Comparison of ENCODE assay signal across 9 cellular contexts in the genomic region with DNA sequence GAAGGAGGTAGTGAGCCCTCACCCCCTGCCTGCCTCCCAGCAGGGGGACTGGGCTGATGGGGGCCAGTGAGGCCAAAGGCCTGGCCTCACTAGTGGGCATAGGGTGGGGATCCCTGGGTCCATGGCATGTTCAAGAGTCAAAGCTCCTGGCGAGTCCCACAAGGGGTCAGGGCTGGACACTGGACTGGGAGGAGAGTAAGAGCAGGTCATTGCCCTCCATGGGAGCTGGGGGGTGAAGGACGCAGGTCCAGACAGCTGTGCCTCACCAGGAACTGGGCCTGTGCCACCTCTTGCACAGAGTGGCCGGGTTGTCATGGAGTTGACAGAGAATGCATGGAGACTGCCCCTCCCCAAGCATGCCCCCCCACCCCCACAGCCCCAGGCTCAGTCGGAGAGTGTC. TPM values are rescaled to one million over a fixed set of nuclear protein-coding genes. Genes with fewer than 3 reads are reported as not detected.
DNase-seq lines count a peak whose midpoint lies in the region; ATAC-seq, FAIRE-seq and TF ChIP-seq lines count a peak whose summit lies in the region.
"Not testable (repeated sequence)": the region's sequence is repeated elsewhere in the genome, so short reads cannot be mapped to it uniquely, and the experiment has no call there.
"Had no signal": no experiment of that assay in that cellular context is flagged by ENCODE, and none has a peak within 500 bp of the region (broad histone marks: within the 10 kb centered on the region; RNA-seq: fewer than 3 reads in every experiment).

No MANE protein-coding gene starts in this region.

- not testable (repeated sequence) for H3K9me3 Mint-ChIP-seq in endodermal cell; stimulated activated effector memory CD8-positive, alpha-beta T cell treated with anti-CD3 and anti-CD28 coated beads, Interleukin-12 subunit alpha, Interleukin-12 subunit beta, amount 100 ng/mL, for 72 hours

- ATAC-seq in right lobe of liver: peak; percentile 57 to 71 (median 67)
- ATAC-seq in stimulated activated effector memory CD8-positive, alpha-beta T cell treated with anti-CD3 and anti-CD28 coated beads, Interleukin-12 subunit alpha, Interleukin-12 subunit beta, amount 100 ng/mL, for 72 hours: not testable (repeated sequence)

- not testable (repeated sequence) for H3K9me3 ChIP-seq in adrenal gland (replicated peaks in 1 of 3); endodermal cell (ENCODE audit: control insufficient read depth, low read length); right lobe of liver

- H3K4me3 ChIP-seq in adrenal gland; endodermal cell (ENCODE audit: low read length); right lobe of liver: not testable (repeated sequence)

- not testable (repeated sequence) for TF ChIP-seq POLR2A in adrenal gland (IDR thresholded peaks at IDR 0.05); right lobe of liver (IDR thresholded peaks at IDR 0.05)

- intact Hi-C loops in adrenal gland (cut with DNase I); right lobe of liver (cut with DNase I): not testable (repeated sequence)

- not testable (repeated sequence) for H3K27ac ChIP-seq in adrenal gland; endodermal cell (ENCODE audit: low read depth, low read length)
- H3K27ac ChIP-seq in right lobe of liver: peak overlapping the region in 1 of 3 donors; percentile 80

- FAIRE-seq in HTR-8/SVneo (lab: Jason Lieb, UNC): peak; percentile 83

- peak overlapping the region; percentile 59 for H3K4me3 Mint-ChIP-seq in endodermal cell
- H3K4me3 Mint-ChIP-seq in stimulated activated effector memory CD8-positive, alpha-beta T cell treated with anti-CD3 and anti-CD28 coated beads, Interleukin-12 subunit alpha, Interleukin-12 subunit beta, amount 100 ng/mL, for 72 hours: peak overlapping the region; percentile 56

- H3K27me3 ChIP-seq in adrenal gland: peaks cover 26% of the 10 kb centered on the region
- peaks cover 66% of the 10 kb centered on the region for H3K27me3 ChIP-seq in endodermal cell (ENCODE audit: control insufficient read depth, insufficient read depth, low read length, poor library complexity, severe bottlenecking)
- not testable (repeated sequence) for H3K27me3 ChIP-seq in right lobe of liver

- not testable (repeated sequence) for H3K9ac ChIP-seq in endodermal cell (ENCODE audit: extremely low read depth, low read length, poor library complexity, severe bottlenecking)

- not testable (repeated sequence) for H3K4me1 ChIP-seq in adrenal gland (replicated peaks in 1 of 2); endodermal cell (ENCODE audit: control insufficient read depth, insufficient read depth, low read length)
- peaks cover 0 to 37% (median 11%) of the 10 kb centered on the region in 4 donors for H3K4me1 ChIP-seq in right lobe of liver

- H3K27me3 Mint-ChIP-seq in endodermal cell (ENCODE audit: insufficient read depth): peaks cover 50% of the 10 kb centered on the region

- not testable (repeated sequence) for H3K36me3 Mint-ChIP-seq in endodermal cell (ENCODE audit: low read depth); stimulated activated effector memory CD8-positive, alpha-beta T cell treated with anti-CD3 and anti-CD28 coated beads, Interleukin-12 subunit alpha, Interleukin-12 subunit beta, amount 100 ng/mL, for 72 hours

- not testable (repeated sequence) for TF ChIP-seq CTCF in adrenal gland (IDR thresholded peaks at IDR 0.05); endodermal cell (conservative IDR thresholded peaks at IDR 0.05)
- peak in 1 of 4 donors; percentile 17 for TF ChIP-seq CTCF in right lobe of liver (IDR thresholded peaks at IDR 0.05)

- H3K27ac Mint-ChIP-seq in endodermal cell; stimulated activated effector memory CD8-positive, alpha-beta T cell treated with anti-CD3 and anti-CD28 coated beads, Interleukin-12 subunit alpha, Interleukin-12 subunit beta, amount 100 ng/mL, for 72 hours: not testable (repeated sequence)

- WGBS in adrenal gland, 4 donors: 44 to 60% (median 56%) methylated on average over 1 to 4 of the region's 4 CpGs; no CpG with 5 or more reads in 1 of the 4 donors
- WGBS in endodermal cell (ENCODE audit: insufficient coverage in 1 of 2, insufficient read length in 1 of 2), 2 experiments: 93 to 100% methylated on average over 1 to 3 of the region's 4 CpGs
- 20% methylated on average over 1 of the region's 4 CpGs for WGBS in right lobe of liver (ENCODE audit: insufficient coverage, low coverage, low lambda C conversion rate, missing lambda C conversion rate)

- H3K36me3 ChIP-seq in adrenal gland (replicated peaks in 1 of 2); endodermal cell (ENCODE audit: control insufficient read depth, insufficient read depth, low read length); right lobe of liver: not testable (repeated sequence)

- H3K4me1 Mint-ChIP-seq in endodermal cell: not testable (repeated sequence)
- peaks cover 32% of the 10 kb centered on the region for H3K4me1 Mint-ChIP-seq in stimulated activated effector memory CD8-positive, alpha-beta T cell treated with anti-CD3 and anti-CD28 coated beads, Interleukin-12 subunit alpha, Interleukin-12 subunit beta, amount 100 ng/mL, for 72 hours

- not testable (repeated sequence) for DNase-seq in HTR-8/SVneo (ENCODE audit: insufficient read length, low spot score); endodermal cell; stimulated activated effector memory CD8-positive, alpha-beta T cell treated with anti-CD3 and anti-CD28 coated beads, Interleukin-12 subunit alpha, Interleukin-12 subunit beta, amount 100 ng/mL, for 72 hours (ENCODE audit: low spot score in 2 of 2)
- DNase-seq in adrenal gland: peak in 6 of 7 donors; percentile 51 to 87 (median 80)
- peak; percentile 86 to 94 (median 93) for DNase-seq in right lobe of liver

RNA-seq across cellular contexts. Expression of gene TNFRSF25, which starts 20.0 kb away (rescaled TPM):
- total RNA-seq in adrenal gland (10 to 100 TPM in 4 of 8 donors, 1 to 10 TPM in 4; 2.7 to 36.4 (median 9.7) TPM), endodermal cell (10 to 100 TPM; 25.9 to 26.9 TPM), right lobe of liver (1 to 10 TPM; 1.1 to 3.2 (median 2.1) TPM)
- polyA plus RNA-seq in adrenal gland: 100 to 1,000 TPM in 1 of 3 donors, 10 to 100 TPM in 1, 1 to 10 TPM in 1; 1.2 to 169 (median 63.8) TPM
- 39.9 TPM for polyA plus RNA-seq in endodermal cell (2013, experiment 1 of 2)
- 30.2 TPM for polyA plus RNA-seq in endodermal cell (2013, experiment 2 of 2)

RNA-seq across cellular contexts. Expression of gene ESPN, which starts 21.4 kb away (rescaled TPM):
- total RNA-seq in adrenal gland: 10 to 100 TPM in 1 of 8 donors, 1 to 10 TPM in 7; 2.3 to 10.8 (median 6.1) TPM
- 1 to 10 TPM in 2 of 3 donors, under 1 TPM in 1; 0.16 to 9.8 (median 6.8) TPM for polyA plus RNA-seq in adrenal gland
- total RNA-seq in endodermal cell: 10 to 100 TPM in 1 of 2 donors, 1 to 10 TPM in 1; 4.1 to 10.5 TPM
- 4.7 TPM for polyA plus RNA-seq in endodermal cell (2013, experiment 1 of 2)
- 3.0 TPM for polyA plus RNA-seq in endodermal cell (2013, experiment 2 of 2)
- total RNA-seq in right lobe of liver: 100 to 1,000 TPM in 4 of 6 experiments, 10 to 100 TPM in 2; 81.6 to 149 (median 120) TPM
- total RNA-seq: HFFc6, HT1080 had no signal
- polyA plus RNA-seq: AG04450 had no signal

RNA-seq across cellular contexts. Expression of gene HES2, which starts 26.2 kb away (rescaled TPM):
- under 1 TPM in 3 of 8 donors, not detected in 5; 0.07 to 0.18 (median 0.14) TPM for total RNA-seq in adrenal gland
- polyA plus RNA-seq in adrenal gland: under 1 TPM in 2 of 3 donors, not detected in 1; 0.04 to 0.10 TPM
- not detected for total RNA-seq in endodermal cell
- polyA plus RNA-seq in endodermal cell (2013, experiment 1 of 2): 0.46 TPM
- 0.04 TPM for polyA plus RNA-seq in endodermal cell (2013, experiment 2 of 2)
- 1 to 10 TPM in 1 of 6 experiments, under 1 TPM in 2, not detected in 3; 0.27 to 1.2 (median 0.68) TPM for total RNA-seq in right lobe of liver
- total RNA-seq: CD8-positive, alpha-beta T cell had no signal
- polyA plus RNA-seq: AG04450 had no signal

RNA-seq across cellular contexts. Expression of gene PLEKHG5, which starts 45.5 kb away (rescaled TPM):
- total RNA-seq in adrenal gland (10 to 100 TPM; 14.0 to 29.2 (median 18.4) TPM), endodermal cell (10 to 100 TPM; 32.6 to 38.8 TPM), right lobe of liver (1 to 10 TPM in 5 of 6 experiments, under 1 TPM in 1; 0.70 to 2.3 (median 1.5) TPM)
- 10 to 100 TPM in 2 of 3 donors, 1 to 10 TPM in 1; 2.0 to 96.3 (median 23.0) TPM for polyA plus RNA-seq in adrenal gland
- 34.4 TPM for polyA plus RNA-seq in endodermal cell (2013, experiment 1 of 2)
- polyA plus RNA-seq in endodermal cell (2013, experiment 2 of 2): 29.5 TPM

RNA-seq across cellular contexts. Expression of gene ACOT7, which starts 52.4 kb away (rescaled TPM):
- 10 to 100 TPM in 7 of 8 donors, 1 to 10 TPM in 1; 8.4 to 29.4 (median 15.0) TPM for total RNA-seq in adrenal gland
- polyA plus RNA-seq in adrenal gland: 10 to 100 TPM; 11.3 to 26.6 (median 13.0) TPM
- 10 to 100 TPM; 51.3 to 70.7 TPM for total RNA-seq in endodermal cell
- polyA plus RNA-seq in endodermal cell (2013, experiment 1 of 2): 87.9 TPM
- polyA plus RNA-seq in endodermal cell (2013, experiment 2 of 2): 87.7 TPM
- total RNA-seq in right lobe of liver: 10 to 100 TPM; 10.8 to 19.7 (median 14.1) TPM

Comparison
In these comparisons a context has a peak if more than half of its experiments do, and no peak if none do; other contexts are left out.
1. RNA of gene ESPN, which starts 21.4 kb away (total RNA-seq): 81.6 to 149 TPM in right lobe of liver; 4.1 to 10.5 TPM in endodermal cell and 2.3 to 10.8 TPM in adrenal gland; every median in the first group is over 4 times any median in the second.